Comparison of ENCODE assay signal across 1 cellular context in the genomic region with DNA sequence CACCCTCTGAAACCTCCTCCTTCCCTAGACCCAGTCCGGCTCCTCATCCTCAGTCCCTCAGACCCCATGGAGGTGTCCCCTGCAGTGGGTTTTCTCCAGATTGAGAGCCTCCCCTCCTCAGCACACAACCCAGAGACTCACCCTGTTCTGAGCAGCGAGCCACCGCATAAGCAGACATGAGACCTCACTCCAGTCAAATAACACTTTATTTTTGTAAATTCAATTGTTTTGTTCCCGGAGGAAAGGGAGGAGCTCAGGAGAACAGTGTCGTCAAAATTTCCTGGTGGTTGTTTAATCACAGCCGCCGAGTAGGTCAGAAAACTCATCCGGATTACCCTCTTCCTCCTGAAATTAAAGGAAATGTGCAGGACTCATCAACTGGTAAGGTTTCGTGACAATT.
TF ChIP-seq lines count a peak whose summit lies in the region.

No MANE protein-coding gene starts in this region.

TF ChIP-seq in SK-N-SH, 30 proteins besides CTCF, POLR2A, EP300 and RAD21 (continued from another document):
- TF ChIP-seq, protein P1, sequence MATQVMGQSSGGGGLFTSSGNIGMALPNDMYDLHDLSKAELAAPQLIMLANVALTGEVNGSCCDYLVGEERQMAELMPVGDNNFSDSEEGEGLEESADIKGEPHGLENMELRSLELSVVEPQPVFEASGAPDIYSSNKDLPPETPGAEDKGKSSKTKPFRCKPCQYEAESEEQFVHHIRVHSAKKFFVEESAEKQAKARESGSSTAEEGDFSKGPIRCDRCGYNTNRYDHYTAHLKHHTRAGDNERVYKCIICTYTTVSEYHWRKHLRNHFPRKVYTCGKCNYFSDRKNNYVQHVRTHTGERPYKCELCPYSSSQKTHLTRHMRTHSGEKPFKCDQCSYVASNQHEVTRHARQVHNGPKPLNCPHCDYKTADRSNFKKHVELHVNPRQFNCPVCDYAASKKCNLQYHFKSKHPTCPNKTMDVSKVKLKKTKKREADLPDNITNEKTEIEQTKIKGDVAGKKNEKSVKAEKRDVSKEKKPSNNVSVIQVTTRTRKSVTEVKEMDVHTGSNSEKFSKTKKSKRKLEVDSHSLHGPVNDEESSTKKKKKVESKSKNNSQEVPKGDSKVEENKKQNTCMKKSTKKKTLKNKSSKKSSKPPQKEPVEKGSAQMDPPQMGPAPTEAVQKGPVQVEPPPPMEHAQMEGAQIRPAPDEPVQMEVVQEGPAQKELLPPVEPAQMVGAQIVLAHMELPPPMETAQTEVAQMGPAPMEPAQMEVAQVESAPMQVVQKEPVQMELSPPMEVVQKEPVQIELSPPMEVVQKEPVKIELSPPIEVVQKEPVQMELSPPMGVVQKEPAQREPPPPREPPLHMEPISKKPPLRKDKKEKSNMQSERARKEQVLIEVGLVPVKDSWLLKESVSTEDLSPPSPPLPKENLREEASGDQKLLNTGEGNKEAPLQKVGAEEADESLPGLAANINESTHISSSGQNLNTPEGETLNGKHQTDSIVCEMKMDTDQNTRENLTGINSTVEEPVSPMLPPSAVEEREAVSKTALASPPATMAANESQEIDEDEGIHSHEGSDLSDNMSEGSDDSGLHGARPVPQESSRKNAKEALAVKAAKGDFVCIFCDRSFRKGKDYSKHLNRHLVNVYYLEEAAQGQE (IDR thresholded peaks at IDR 0.05; ENCODE audit: low read depth, low read length): no peak
- no peak for TF ChIP-seq YY1 (IDR thresholded peaks at IDR 0.05; ENCODE audit: low read depth)
- TF ChIP-seq MEF2A (IDR thresholded peaks at IDR 0.05; ENCODE audit: borderline replicate concordance, low read depth): no peak
- no peak for TF ChIP-seq NRF1 (IDR thresholded peaks at IDR 0.05; ENCODE audit: low read depth, low read length)
- TF ChIP-seq FOXJ3 (CRISPR knock-in tag; IDR thresholded peaks at IDR 0.05): no peak
- TF ChIP-seq SMC3 (IDR thresholded peaks at IDR 0.05; ENCODE audit: low read depth, low read length): no peak
- TF ChIP-seq RCOR1 (IDR thresholded peaks at IDR 0.05; ENCODE audit: low read length): no peak
- TF ChIP-seq USF1 (IDR thresholded peaks at IDR 0.05; ENCODE audit: borderline replicate concordance, low read depth): no peak
- no peak for TF ChIP-seq GATA2 (CRISPR knock-in tag; IDR thresholded peaks at IDR 0.05)
